ENCODE assay signal across 34 cellular contexts in genomic region chr15:48375767-48376166, GRCh38.
"Had no signal": no experiment of that assay in that cellular context is flagged by ENCODE, and none has a peak within 500 bp of the region (broad histone marks: within the 10 kb centered on the region; RNA-seq: fewer than 3 reads in every experiment).

No MANE protein-coding gene starts in this region.

- H3K4me2 ChIP-seq: KMS-11 had no signal

- H3K36me3 ChIP-seq: MG63 had no signal

- H3K9ac ChIP-seq: KMS-11 had no signal

- H3K4me3 ChIP-seq: MG63 had no signal

- DNase-seq: Karpas-422, Kasumi-1, MG63, MM.1S, MV-4-11, NCI-H1048, NCI-H1092, NCI-H1092 treated with DMSO at 0.1 percent for 48 hours, NCI-H1105, NCI-H1105 treated with DMSO at 0.1 percent for 48 hours, NCI-H1417, NCI-H1417 treated with DMSO at 0.1 percent for 48 hours, NCI-H1436, NCI-H1436 treated with DMSO at 0.1 percent for 48 hours, NCI-H146, NCI-H1694, NCI-H1694 treated with DMSO at 0.1 percent for 48 hours, NCI-H187, NCI-H187 treated with DMSO at 0.1 percent for 48 hours, NCI-H1930, NCI-H2029, NCI-H2029 treated with DMSO at 0.1 percent for 48 hours, NCI-H2081, NCI-H2081 treated with DMSO at 0.1 percent for 48 hours, NCI-H2107, NCI-H2171, NCI-H2171 treated with DMSO at 0.1 percent for 48 hours, NCI-H2227 treated with DMSO at 0.1 percent for 48 hours, NCI-H226, NCI-H345, NCI-H446, NCI-H446 treated with DMSO at 0.1 percent for 48 hours, NCI-H510A had no signal

- H3K9me3 ChIP-seq: MG63 had no signal

- H3K27ac ChIP-seq: KMS-11 had no signal
